ENCODE assay signal across 21 cellular contexts in the genomic region with DNA sequence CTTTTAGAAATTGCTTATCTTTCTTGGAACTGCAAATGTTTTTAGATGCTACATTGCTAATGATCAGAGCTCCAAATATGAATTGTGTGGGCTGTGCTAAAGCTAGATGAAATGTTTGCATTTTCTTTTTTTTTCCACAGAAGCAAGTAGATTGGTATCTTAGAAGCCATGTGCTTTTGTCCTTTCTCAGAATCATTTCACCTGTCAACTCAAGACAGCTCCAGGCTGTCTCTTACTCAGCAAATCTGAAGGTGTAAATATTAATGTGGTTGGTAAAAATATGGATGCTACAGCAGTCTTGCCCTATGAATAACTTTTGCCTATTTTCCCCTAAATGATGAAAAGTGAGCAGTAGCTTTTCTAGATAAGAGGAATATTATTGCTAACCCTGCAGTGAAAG. TPM values are rescaled to one million over a fixed set of nuclear protein-coding genes. Genes with fewer than 3 reads are reported as not detected.
A peak's percentile ranks its signal among the peaks of the same experiment; 100 is the strongest.
DNase-seq lines count a peak whose midpoint lies in the region; ATAC-seq and TF ChIP-seq lines count a peak whose summit lies in the region.
"Had no signal": no experiment of that assay in that cellular context is flagged by ENCODE, and none has a peak within 500 bp of the region (broad histone marks: within the 10 kb centered on the region; RNA-seq: fewer than 3 reads in every experiment).

No MANE protein-coding gene starts in this region.

- POLR2A ChIA-PET in CD4-positive, alpha-beta T cell (lab: Charles Lee): interaction anchor here (1.5 kb wide), 1 partner anchor 14 kb away, joined by 4 read pairs; no protein-coding TSS in a partner anchor

- no peak for TF ChIP-seq CTCF in CD4-positive, alpha-beta T cell (IDR thresholded peaks at IDR 0.05)
- no peak for TF ChIP-seq CTCF in endothelial cell (IDR thresholded peaks at IDR 0.05; ENCODE audit: unreplicated experiment)

- TF ChIP-seq POLR2A in erythroblast (IDR thresholded peaks at IDR 0.05; ENCODE audit: low read length): no peak

- peaks cover 97% of the 10 kb centered on the region for H3K36me3 Mint-ChIP-seq in CD4-positive, alpha-beta T cell (ENCODE audit: low read depth)
- peaks cover 71% of the 10 kb centered on the region for H3K36me3 Mint-ChIP-seq in T-helper 2 cell treated with Interferon-gamma antibody and Interleukin-4, amounts not matched to agents 5 μg/mL and 100 μg/mL, for 36 hours (ENCODE audit: low read depth)
- H3K36me3 Mint-ChIP-seq in immature natural killer cell (peaks cover 39 to 85% (median 46%) of the 10 kb centered on the region in 3 donors), endothelial cell (ENCODE audit: low read depth, unreplicated experiment) (peaks cover 71% of the 10 kb centered on the region)

- H3K27ac Mint-ChIP-seq in CD4-positive, alpha-beta T cell: peak overlapping the region; percentile 37
- H3K27ac Mint-ChIP-seq in T-helper 2 cell treated with Interferon-gamma antibody and Interleukin-4, amounts not matched to agents 5 μg/mL and 100 μg/mL, for 36 hours: peak overlapping the region; percentile 27
- H3K27ac Mint-ChIP-seq in immature natural killer cell: peak overlapping the region; percentile 3 to 77 (median 38)
- no peak overlapping the region for H3K27ac Mint-ChIP-seq in endothelial cell (ENCODE audit: unreplicated experiment)
- H3K27ac Mint-ChIP-seq: B cell had no signal

- CTCF ChIA-PET in CD4-positive, alpha-beta T cell (lab: Charles Lee): interaction anchor here (0.6 to 0.8 kb wide), 2 partner anchors 9 to 30 kb away, joined by 3 to 5 read pairs; no protein-coding TSS in a partner anchor

- intact Hi-C loops in CD4-positive, alpha-beta T cell (cut with DNase I, micrococcal nuclease): no loop called here

- DNase-seq in DMS79 treated with DMSO at 0.1 percent for 48 hours (lab: John Stamatoyannopoulos, UW): peak; percentile 46
- no peak for DNase-seq in DMS79 (lab: John Stamatoyannopoulos, UW)
- no peak for DNase-seq in CD4-positive, alpha-beta T cell
- no peak for DNase-seq in T-helper 2 cell treated with Interferon-gamma antibody and Interleukin-4, amounts not matched to agents 5 μg/mL and 100 μg/mL, for 36 hours (ENCODE audit: low spot score)
- no peak for DNase-seq in immature natural killer cell
- DNase-seq in erythroblast (lab: John Stamatoyannopoulos, UW): no peak
- DNase-seq in superior temporal gyrus (ENCODE audit: extremely low spot score): no peak
- DNase-seq in endothelial cell (ENCODE audit: low spot score): no peak
- DNase-seq: DND-41, HCEC 1CT, KG1, NCI-H1048, NCI-H146, NCI-H2081, NCI-H2227 treated with DMSO at 0.1 percent for 48 hours, NCI-H524 treated with DMSO at 0.1 percent for 48 hours, Peyer's patch had no signal

- H3K27me3 ChIP-seq in CD4-positive, alpha-beta T cell (ENCODE audit: control insufficient read depth, insufficient read depth, low read length): no peaks in the 10 kb centered on the region
- H3K27me3 ChIP-seq: Peyer's patch had no signal

- H3K9me3 ChIP-seq in CD4-positive, alpha-beta T cell (ENCODE audit: control insufficient read depth, low read length): no peaks in the 10 kb centered on the region
- H3K9me3 ChIP-seq: Peyer's patch had no signal

- no peak for ATAC-seq in CD4-positive, alpha-beta T cell (ENCODE audit: poor library complexity)
- ATAC-seq: Right ventricle myocardium inferior had no signal

- no peak overlapping the region for H3K4me3 Mint-ChIP-seq in CD4-positive, alpha-beta T cell
- H3K4me3 Mint-ChIP-seq in T-helper 2 cell treated with Interferon-gamma antibody and Interleukin-4, amounts not matched to agents 5 μg/mL and 100 μg/mL, for 36 hours: no peak overlapping the region
- H3K4me3 Mint-ChIP-seq in immature natural killer cell (no peak overlapping the region), endothelial cell (ENCODE audit: unreplicated experiment) (no peak overlapping the region)
- H3K4me3 Mint-ChIP-seq: B cell had no signal

- H3K4me1 Mint-ChIP-seq in CD4-positive, alpha-beta T cell (ENCODE audit: low read depth): no peaks in the 10 kb centered on the region
- H3K4me1 Mint-ChIP-seq in T-helper 2 cell treated with Interferon-gamma antibody and Interleukin-4, amounts not matched to agents 5 μg/mL and 100 μg/mL, for 36 hours (ENCODE audit: low read depth): peaks cover 8% of the 10 kb centered on the region
- H3K4me1 Mint-ChIP-seq in immature natural killer cell: peaks cover 0 to 23% of the 10 kb centered on the region in 2 donors
- H3K4me1 Mint-ChIP-seq in endothelial cell (ENCODE audit: unreplicated experiment): peaks cover 4% of the 10 kb centered on the region
- H3K4me1 Mint-ChIP-seq: B cell had no signal

- no peak overlapping the region for H3K27ac ChIP-seq in CD4-positive, alpha-beta T cell (ENCODE audit: low read depth, low read length)
- H3K27ac ChIP-seq: 22Rv1, Peyer's patch had no signal

- H3K9me3 Mint-ChIP-seq in CD4-positive, alpha-beta T cell: no peaks in the 10 kb centered on the region
- H3K9me3 Mint-ChIP-seq in T-helper 2 cell treated with Interferon-gamma antibody and Interleukin-4, amounts not matched to agents 5 μg/mL and 100 μg/mL, for 36 hours: no peaks in the 10 kb centered on the region
- no peaks in the 10 kb centered on the region for H3K9me3 Mint-ChIP-seq in immature natural killer cell
- H3K9me3 Mint-ChIP-seq in endothelial cell (ENCODE audit: unreplicated experiment): no peaks in the 10 kb centered on the region
- H3K9me3 Mint-ChIP-seq: CD4-positive, CD25-positive, alpha-beta regulatory T cell had no signal

- no peaks in the 10 kb centered on the region for H3K27me3 Mint-ChIP-seq in CD4-positive, alpha-beta T cell
- no peaks in the 10 kb centered on the region for H3K27me3 Mint-ChIP-seq in T-helper 2 cell treated with Interferon-gamma antibody and Interleukin-4, amounts not matched to agents 5 μg/mL and 100 μg/mL, for 36 hours (ENCODE audit: low read depth)
- H3K27me3 Mint-ChIP-seq in immature natural killer cell (ENCODE audit: low read depth in 3 of 3): peaks cover 0 to 9% (median 2%) of the 10 kb centered on the region in 3 donors
- peaks cover 8% of the 10 kb centered on the region for H3K27me3 Mint-ChIP-seq in endothelial cell (ENCODE audit: unreplicated experiment)
- H3K27me3 Mint-ChIP-seq: B cell; CD4-positive, CD25-positive, alpha-beta regulatory T cell had no signal

RNA-seq across cellular contexts. Expression of gene AP3M1, which starts 41.2 kb away (rescaled TPM):
- total RNA-seq in CD4-positive, alpha-beta T cell: 10 to 100 TPM; 14.8 to 17.6 TPM
- 10 to 100 TPM; 22.1 to 44.3 (median 39.8) TPM for polyA plus RNA-seq in immature natural killer cell
- total RNA-seq in endothelial cell (ENCODE audit: unreplicated experiment): 43.7 TPM

RNA-seq across cellular contexts. Expression of gene ADK, which starts 41.6 kb away (rescaled TPM):
- 10 to 100 TPM; 15.3 to 17.6 TPM for total RNA-seq in CD4-positive, alpha-beta T cell
- polyA plus RNA-seq in immature natural killer cell: 10 to 100 TPM; 26.9 to 36.7 (median 28.4) TPM
- total RNA-seq in endothelial cell (ENCODE audit: unreplicated experiment): 13.1 TPM
